Comparison of ENCODE assay signal across 8 cellular contexts in genomic region chr6:14542670-14543366, GRCh38.
DNase-seq lines count a peak whose midpoint lies in the region; ATAC-seq and TF ChIP-seq lines count a peak whose summit lies in the region.

No MANE protein-coding gene starts in this region.

- ATAC-seq in GM18511 (IDR thresholded peaks at IDR 0.05; ENCODE audit: unreplicated experiment): peak; percentile 88
- peak; percentile 57 for ATAC-seq in HG03135 (IDR thresholded peaks at IDR 0.05; ENCODE audit: unreplicated experiment)
- ATAC-seq in activated CD8-positive, alpha-beta T cell treated with anti-CD3 and anti-CD28 coated beads for 36 hours: peak; percentile 99
- ATAC-seq in upper lobe of right lung: peak; percentile 21

- peak; percentile 92 for DNase-seq in activated CD8-positive, alpha-beta T cell treated with anti-CD3 and anti-CD28 coated beads for 36 hours
- peak; percentile 33 for DNase-seq in iPS-NIHi7 (ENCODE audit: extremely low spot score)
- DNase-seq in upper lobe of right lung: no peak
- DNase-seq in NCI-H128 (lab: John Stamatoyannopoulos, UW; ENCODE audit: unreplicated experiment): no peak
- DNase-seq in occipital lobe (lab: John Stamatoyannopoulos, UW): no peak
- DNase-seq in ureter (ENCODE audit: low spot score): no peak

- intact Hi-C loops in activated CD8-positive, alpha-beta T cell treated with anti-CD3 and anti-CD28 coated beads for 36 hours (cut with micrococcal nuclease): no loop called here
- intact Hi-C loops in upper lobe of right lung (cut with DNase I): no loop called here

- H3K36me3 Mint-ChIP-seq in activated CD8-positive, alpha-beta T cell treated with anti-CD3 and anti-CD28 coated beads for 36 hours (ENCODE audit: low read depth): no peaks in the 10 kb centered on the region

- H3K4me3 ChIP-seq in upper lobe of right lung: no peak overlapping the region

- H3K27ac Mint-ChIP-seq in activated CD8-positive, alpha-beta T cell treated with anti-CD3 and anti-CD28 coated beads for 36 hours: peak overlapping the region; percentile 44

- no peaks in the 10 kb centered on the region for H3K27me3 Mint-ChIP-seq in activated CD8-positive, alpha-beta T cell treated with anti-CD3 and anti-CD28 coated beads for 36 hours

- CTCF ChIA-PET in activated CD8-positive, alpha-beta T cell treated with anti-CD3 and anti-CD28 coated beads for 36 hours (lab: Charles Lee): interaction anchor here (1.2 kb wide), 1 partner anchor 93 kb away, joined by 3 read pairs; no protein-coding TSS in a partner anchor

- H3K4me1 Mint-ChIP-seq in activated CD8-positive, alpha-beta T cell treated with anti-CD3 and anti-CD28 coated beads for 36 hours (ENCODE audit: low read depth): peaks cover 25% of the 10 kb centered on the region

- no peaks in the 10 kb centered on the region for H3K27me3 ChIP-seq in upper lobe of right lung

- no peaks in the 10 kb centered on the region for H3K36me3 ChIP-seq in upper lobe of right lung

- H3K27ac ChIP-seq in upper lobe of right lung: no peak overlapping the region

- H3K4me1 ChIP-seq in upper lobe of right lung: no peaks in the 10 kb centered on the region

- H3K4me3 Mint-ChIP-seq in activated CD8-positive, alpha-beta T cell treated with anti-CD3 and anti-CD28 coated beads for 36 hours: no peak overlapping the region

- no peaks in the 10 kb centered on the region for H3K9me3 ChIP-seq in upper lobe of right lung

- TF ChIP-seq CTCF in activated CD8-positive, alpha-beta T cell treated with anti-CD3 and anti-CD28 coated beads for 36 hours (IDR thresholded peaks at IDR 0.05): no peak
- no peak for TF ChIP-seq CTCF in upper lobe of right lung (IDR thresholded peaks at IDR 0.05)

- POLR2A ChIA-PET in activated CD8-positive, alpha-beta T cell treated with anti-CD3 and anti-CD28 coated beads for 36 hours (lab: Charles Lee): interaction anchor here (0.8 kb wide), 1 partner anchor 193 kb away, joined by 3 read pairs; no protein-coding TSS in a partner anchor

- H3K9me3 Mint-ChIP-seq in activated CD8-positive, alpha-beta T cell treated with anti-CD3 and anti-CD28 coated beads for 36 hours: peaks cover 2% of the 10 kb centered on the region

Comparison
In these comparisons a context has a peak if more than half of its experiments do, and no peak if none do; other contexts are left out.
1. ATAC-seq: peak in every context shown above with its lines; median percentile 99 in activated CD8-positive, alpha-beta T cell treated with anti-CD3 and anti-CD28 coated beads for 36 hours; 88 in GM18511; 57 in HG03135; 21 in upper lobe of right lung.
2. DNase-seq: peak in activated CD8-positive, alpha-beta T cell treated with anti-CD3 and anti-CD28 coated beads for 36 hours (single experiment) and iPS-NIHi7 (single experiment); none in upper lobe of right lung (single experiment), NCI-H128 (single experiment), occipital lobe (single experiment) and ureter (single experiment).